Comparison of ENCODE assay signal across 18 cellular contexts in genomic region chr1:65965112-65965511, GRCh38.
"Had no signal": no experiment of that assay in that cellular context is flagged by ENCODE, and none has a peak within 500 bp of the region (broad histone marks: within the 10 kb centered on the region; RNA-seq: fewer than 3 reads in every experiment).

No MANE protein-coding gene starts in this region.

- H3K36me3 Mint-ChIP-seq: activated naive CD8-positive, alpha-beta T cell; natural killer cell treated with Interleukin-12 subunit alpha and Interleukin-12 subunit beta and Interleukin-15 and Interleukin-18, amount 100 ng/mL, for 72 hours; stimulated activated memory B cell treated with anti-CD40 and anti-IgM and Interleukin-4, amounts not matched to agents 10 μg/mL and 1 μg/mL and 100 μg/mL, for 72 hours had no signal

- H3K4me3 Mint-ChIP-seq: activated CD4-positive, alpha-beta T cell treated with anti-CD3 and anti-CD28 coated beads, Interleukin-2, amount 10 ng/mL, durations not matched to agents 7 days and 5 days; activated naive CD8-positive, alpha-beta T cell; activated T-cell treated with anti-CD3 and anti-CD28 coated beads, Interleukin-2, amount 50 U/mL, for 72 hours; endodermal cell; natural killer cell treated with Interleukin-12 subunit alpha and Interleukin-12 subunit beta and Interleukin-15 and Interleukin-18, amount 100 ng/mL, for 72 hours; stimulated activated memory B cell treated with anti-CD40 and anti-IgM and Interleukin-4, amounts not matched to agents 10 μg/mL and 1 μg/mL and 100 μg/mL, for 72 hours had no signal

- H3K9me3 Mint-ChIP-seq: activated CD4-positive, alpha-beta T cell treated with anti-CD3 and anti-CD28 coated beads, Interleukin-2, amount 10 ng/mL, durations not matched to agents 7 days and 5 days; endodermal cell had no signal

- H3K27me3 ChIP-seq: gastroesophageal sphincter, right atrium auricular region, tibial nerve, uterus had no signal

- H3K27ac ChIP-seq: gastroesophageal sphincter, left ventricle myocardium inferior, right atrium auricular region, tibial nerve, uterus had no signal

- H3K9me3 ChIP-seq: gastroesophageal sphincter, left ventricle myocardium inferior, right atrium auricular region, tibial nerve, uterus had no signal

- H3K27ac Mint-ChIP-seq: activated CD4-positive, alpha-beta T cell treated with anti-CD3 and anti-CD28 coated beads, Interleukin-2, amount 10 ng/mL, durations not matched to agents 7 days and 5 days; activated naive CD8-positive, alpha-beta T cell; activated T-cell treated with anti-CD3 and anti-CD28 coated beads, Interleukin-2, amount 50 U/mL, for 72 hours; endodermal cell; natural killer cell treated with Interleukin-12 subunit alpha and Interleukin-12 subunit beta and Interleukin-15 and Interleukin-18, amount 100 ng/mL, for 72 hours; stimulated activated memory B cell treated with anti-CD40 and anti-IgM and Interleukin-4, amounts not matched to agents 10 μg/mL and 1 μg/mL and 100 μg/mL, for 72 hours had no signal

- DNase-seq: activated CD4-positive, alpha-beta T cell treated with anti-CD3 and anti-CD28 coated beads, Interleukin-2, amount 10 ng/mL, durations not matched to agents 7 days and 5 days; activated CD4-positive, CD25-positive, alpha-beta regulatory T cell; activated CD8-positive, alpha-beta memory T cell treated with anti-CD3 and anti-CD28 coated beads, Interleukin-2, amount 50 U/mL, for 48 hours; activated gamma-delta T cell treated with Interleukin-2 at 50 U/mL for 16 hours; activated T-cell treated with anti-CD3 and anti-CD28 coated beads, Interleukin-2, amount 50 U/mL, for 72 hours; dermis blood vessel endothelial cell; endodermal cell; left ventricle myocardium inferior; mesendoderm; posterior cingulate gyrus; stimulated activated CD4-positive, alpha-beta T cell treated with anti-CD3 and anti-CD28 coated beads, Interleukin-2, amount 100 ng/mL, for 48 hours; uterus had no signal

- ATAC-seq: activated T-cell treated with anti-CD3 and anti-CD28 coated beads, Interleukin-2, amount 50 U/mL, for 72 hours; gastroesophageal sphincter; natural killer cell treated with Interleukin-12 subunit alpha and Interleukin-12 subunit beta and Interleukin-15 and Interleukin-18, amount 100 ng/mL, for 72 hours; stimulated activated memory B cell treated with anti-CD40 and anti-IgM and Interleukin-4, amounts not matched to agents 10 μg/mL and 1 μg/mL and 100 μg/mL, for 72 hours had no signal

- H3K36me3 ChIP-seq: gastroesophageal sphincter, left ventricle myocardium inferior, right atrium auricular region, tibial nerve, uterus had no signal

- H3K27me3 Mint-ChIP-seq: activated naive CD8-positive, alpha-beta T cell had no signal

- H3K4me3 ChIP-seq: gastroesophageal sphincter, left ventricle myocardium inferior, right atrium auricular region, tibial nerve, uterus had no signal

- H3K4me1 Mint-ChIP-seq: endodermal cell; stimulated activated memory B cell treated with anti-CD40 and anti-IgM and Interleukin-4, amounts not matched to agents 10 μg/mL and 1 μg/mL and 100 μg/mL, for 72 hours had no signal

- H3K4me1 ChIP-seq: gastroesophageal sphincter, left ventricle myocardium inferior, right atrium auricular region, uterus had no signal
